ENCODE assay signal across 15 cellular contexts in genomic region chr13:44735806-44736205, GRCh38.
DNase-seq lines count a peak whose midpoint lies in the region; ATAC-seq and TF ChIP-seq lines count a peak whose summit lies in the region.
"Had no signal": no experiment of that assay in that cellular context is flagged by ENCODE, and none has a peak within 500 bp of the region (broad histone marks: within the 10 kb centered on the region; RNA-seq: fewer than 3 reads in every experiment).

No MANE protein-coding gene starts in this region.

- H3K9me3 ChIP-seq in MM.1S (replicated peaks; ENCODE audit: insufficient read depth, low read length) (no peaks in the 10 kb centered on the region), parathyroid adenoma (ENCODE audit: control insufficient read depth, low read length) (no peaks in the 10 kb centered on the region), right lobe of liver (no peaks in the 10 kb centered on the region)

- H3K4me1 ChIP-seq in MM.1S (ENCODE audit: low read length) (no peaks in the 10 kb centered on the region), parathyroid adenoma (peaks cover 12% of the 10 kb centered on the region), right lobe of liver (no peaks in the 10 kb centered on the region)

- H3K4me2 ChIP-seq in MM.1S (ENCODE audit: low read depth, low read length) (no peak overlapping the region), parathyroid adenoma (ENCODE audit: low read length) (peak overlapping the region; percentile 14)

- TF ChIP-seq CTCF in MM.1S (IDR thresholded peaks at IDR 0.05; ENCODE audit: low read length) (no peak), RWPE1 (conservative IDR thresholded peaks at IDR 0.05; ENCODE audit: low read depth) (no peak), parathyroid adenoma (IDR thresholded peaks at IDR 0.05) (no peak), right lobe of liver (IDR thresholded peaks at IDR 0.05) (no peak)

- CTCF ChIA-PET in RWPE1 (lab: Yijun Ruan, JAX), result no interaction called here

- no peaks in the 10 kb centered on the region for H4K20me1 ChIP-seq in MM.1S (ENCODE audit: insufficient read depth, low read length)

- H3K79me2 ChIP-seq in MM.1S (ENCODE audit: low read length) (no peaks in the 10 kb centered on the region), parathyroid adenoma (no peaks in the 10 kb centered on the region)

- POLR2A ChIA-PET in RWPE1 (lab: Yijun Ruan, JAX; ENCODE audit: low non-redundant PET), result no interaction called here

- H3K36me3 ChIP-seq in MM.1S (replicated peaks; ENCODE audit: insufficient read depth, low read length), result no peaks in the 10 kb centered on the region
- no peaks in the 10 kb centered on the region for H3K36me3 ChIP-seq in parathyroid adenoma (ENCODE audit: control insufficient read depth, insufficient read depth, low read length)
- no peaks in the 10 kb centered on the region for H3K36me3 ChIP-seq in right lobe of liver

- H3F3A ChIP-seq in MM.1S (ENCODE audit: insufficient read depth, low read length), result no peaks in the 10 kb centered on the region

- intact Hi-C loops in right lobe of liver (cut with DNase I), result no loop called here

- H2AFZ ChIP-seq in MM.1S (ENCODE audit: low read length), result no peak overlapping the region
- H2AFZ ChIP-seq in parathyroid adenoma, result peak overlapping the region; percentile 62
- H2AFZ ChIP-seq: GM23248 had no signal

- H3K27me3 ChIP-seq in MM.1S (replicated peaks; ENCODE audit: insufficient read depth, low read length), result no peaks in the 10 kb centered on the region
- no peaks in the 10 kb centered on the region for H3K27me3 ChIP-seq in parathyroid adenoma (ENCODE audit: control insufficient read depth, insufficient read depth, low read length)
- H3K27me3 ChIP-seq in right lobe of liver, result no peaks in the 10 kb centered on the region

- no peaks in the 10 kb centered on the region for H3K9me2 ChIP-seq in MM.1S (replicated peaks; ENCODE audit: insufficient read depth, low read length)

- no peak for ATAC-seq in HG02571 (IDR thresholded peaks at IDR 0.05; ENCODE audit: unreplicated experiment)
- no peak for ATAC-seq in right lobe of liver

- no peak overlapping the region for H3K4me3 ChIP-seq in MM.1S (ENCODE audit: low read length)
- H3K4me3 ChIP-seq in parathyroid adenoma (ENCODE audit: low read depth, low read length), result peak overlapping the region; percentile 2
- no peak overlapping the region for H3K4me3 ChIP-seq in right lobe of liver
- H3K4me3 ChIP-seq: GM23248 had no signal

- TF ChIP-seq POLR2A in right lobe of liver (IDR thresholded peaks at IDR 0.05), result no peak

- H3K27ac ChIP-seq in MM.1S (ENCODE audit: low read length) (no peak overlapping the region), RWPE1 (0 out of 2 replicates have a peak overlapping the region, but pooled peaks have one; percentile 83), parathyroid adenoma (peak overlapping the region; percentile 67), right lobe of liver (no peak overlapping the region)
- H3K27ac ChIP-seq: GM23248 had no signal

- H3K9ac ChIP-seq in MM.1S (ENCODE audit: low read length) (no peak overlapping the region), parathyroid adenoma (no peak overlapping the region)
- H3K9ac ChIP-seq: GM23248 had no signal

- 73% methylated on average over 4 of the region's 4 CpGs for WGBS in right lobe of liver (ENCODE audit: insufficient coverage, low coverage, low lambda C conversion rate, missing lambda C conversion rate)

- peak; percentile 29 for DNase-seq in MM.1S
- no peak for DNase-seq in RWPE1 (ENCODE audit: low spot score)
- no peak for DNase-seq in NOMO-1 treated with DMSO at 0.1 percent for 48 hours (lab: John Stamatoyannopoulos, UW; ENCODE audit: unreplicated experiment)
- no peak for DNase-seq in right lobe of liver
- DNase-seq: C1 segment of cervical spinal cord; Calu3; CD4-positive, alpha-beta memory T cell; COR-L47; DMS53; DND-41; GM23248; H7; HCEC 1CT had no signal

Comparison
In these comparisons a context has a peak if more than half of its experiments do, and no peak if none do; other contexts are left out.
1. H3K27ac ChIP-seq: peak in RWPE1 (single experiment) and parathyroid adenoma (single experiment); none in MM.1S (single experiment) and right lobe of liver (0 of 3).